Comparison of ENCODE assay signal across 1 cellular context in the genomic region with DNA sequence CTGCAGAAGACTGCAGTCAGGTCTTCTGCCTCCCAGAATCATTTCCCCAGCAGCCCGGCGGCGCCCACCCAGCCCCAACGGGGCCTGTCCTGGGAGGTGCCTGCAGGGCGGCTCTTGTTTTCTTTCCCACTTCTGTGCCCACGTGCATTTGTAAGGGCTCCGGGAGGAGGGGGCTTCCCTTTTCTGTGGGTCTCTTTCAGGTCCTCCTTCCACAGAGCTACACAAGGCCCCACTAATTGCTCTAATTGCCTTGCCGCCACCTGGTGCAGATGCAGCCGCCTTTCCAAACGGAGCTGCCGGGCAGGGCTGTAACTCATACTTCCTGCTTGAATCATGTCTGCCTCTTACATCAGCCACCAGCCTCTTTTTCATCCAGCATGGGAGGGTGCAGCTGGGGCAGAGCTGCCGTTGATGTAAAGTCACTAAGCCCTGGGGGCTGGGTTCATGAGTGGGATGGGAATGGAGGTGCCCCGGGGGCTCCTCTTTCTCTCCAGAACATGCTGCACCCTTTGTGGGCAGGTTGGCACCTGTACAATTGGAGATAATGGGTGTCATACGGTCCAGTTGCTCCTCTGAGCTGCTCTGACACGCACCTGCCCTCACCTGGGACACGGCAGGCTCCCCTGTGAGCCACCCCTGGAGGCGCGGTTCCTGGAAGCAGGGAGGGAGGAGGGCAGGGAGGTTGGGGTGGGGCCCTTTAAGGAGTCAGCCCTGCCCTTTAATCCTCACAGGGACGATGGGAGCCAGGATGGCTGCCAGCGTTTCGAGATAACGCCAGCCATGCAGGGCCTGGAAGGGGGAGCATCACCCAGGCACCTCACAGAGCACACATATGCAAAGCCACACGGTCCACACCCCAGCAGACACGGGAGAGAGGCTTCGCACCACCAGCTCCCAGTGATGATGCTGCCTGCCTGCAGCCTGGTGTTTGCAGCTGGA.
TF ChIP-seq lines count a peak whose summit lies in the region.

No MANE protein-coding gene starts in this region.

TF ChIP-seq in HepG2, 621 proteins besides CTCF, POLR2A, EP300 and RAD21 (continued from another document and continues in another):
- TF ChIP-seq, protein P1, sequence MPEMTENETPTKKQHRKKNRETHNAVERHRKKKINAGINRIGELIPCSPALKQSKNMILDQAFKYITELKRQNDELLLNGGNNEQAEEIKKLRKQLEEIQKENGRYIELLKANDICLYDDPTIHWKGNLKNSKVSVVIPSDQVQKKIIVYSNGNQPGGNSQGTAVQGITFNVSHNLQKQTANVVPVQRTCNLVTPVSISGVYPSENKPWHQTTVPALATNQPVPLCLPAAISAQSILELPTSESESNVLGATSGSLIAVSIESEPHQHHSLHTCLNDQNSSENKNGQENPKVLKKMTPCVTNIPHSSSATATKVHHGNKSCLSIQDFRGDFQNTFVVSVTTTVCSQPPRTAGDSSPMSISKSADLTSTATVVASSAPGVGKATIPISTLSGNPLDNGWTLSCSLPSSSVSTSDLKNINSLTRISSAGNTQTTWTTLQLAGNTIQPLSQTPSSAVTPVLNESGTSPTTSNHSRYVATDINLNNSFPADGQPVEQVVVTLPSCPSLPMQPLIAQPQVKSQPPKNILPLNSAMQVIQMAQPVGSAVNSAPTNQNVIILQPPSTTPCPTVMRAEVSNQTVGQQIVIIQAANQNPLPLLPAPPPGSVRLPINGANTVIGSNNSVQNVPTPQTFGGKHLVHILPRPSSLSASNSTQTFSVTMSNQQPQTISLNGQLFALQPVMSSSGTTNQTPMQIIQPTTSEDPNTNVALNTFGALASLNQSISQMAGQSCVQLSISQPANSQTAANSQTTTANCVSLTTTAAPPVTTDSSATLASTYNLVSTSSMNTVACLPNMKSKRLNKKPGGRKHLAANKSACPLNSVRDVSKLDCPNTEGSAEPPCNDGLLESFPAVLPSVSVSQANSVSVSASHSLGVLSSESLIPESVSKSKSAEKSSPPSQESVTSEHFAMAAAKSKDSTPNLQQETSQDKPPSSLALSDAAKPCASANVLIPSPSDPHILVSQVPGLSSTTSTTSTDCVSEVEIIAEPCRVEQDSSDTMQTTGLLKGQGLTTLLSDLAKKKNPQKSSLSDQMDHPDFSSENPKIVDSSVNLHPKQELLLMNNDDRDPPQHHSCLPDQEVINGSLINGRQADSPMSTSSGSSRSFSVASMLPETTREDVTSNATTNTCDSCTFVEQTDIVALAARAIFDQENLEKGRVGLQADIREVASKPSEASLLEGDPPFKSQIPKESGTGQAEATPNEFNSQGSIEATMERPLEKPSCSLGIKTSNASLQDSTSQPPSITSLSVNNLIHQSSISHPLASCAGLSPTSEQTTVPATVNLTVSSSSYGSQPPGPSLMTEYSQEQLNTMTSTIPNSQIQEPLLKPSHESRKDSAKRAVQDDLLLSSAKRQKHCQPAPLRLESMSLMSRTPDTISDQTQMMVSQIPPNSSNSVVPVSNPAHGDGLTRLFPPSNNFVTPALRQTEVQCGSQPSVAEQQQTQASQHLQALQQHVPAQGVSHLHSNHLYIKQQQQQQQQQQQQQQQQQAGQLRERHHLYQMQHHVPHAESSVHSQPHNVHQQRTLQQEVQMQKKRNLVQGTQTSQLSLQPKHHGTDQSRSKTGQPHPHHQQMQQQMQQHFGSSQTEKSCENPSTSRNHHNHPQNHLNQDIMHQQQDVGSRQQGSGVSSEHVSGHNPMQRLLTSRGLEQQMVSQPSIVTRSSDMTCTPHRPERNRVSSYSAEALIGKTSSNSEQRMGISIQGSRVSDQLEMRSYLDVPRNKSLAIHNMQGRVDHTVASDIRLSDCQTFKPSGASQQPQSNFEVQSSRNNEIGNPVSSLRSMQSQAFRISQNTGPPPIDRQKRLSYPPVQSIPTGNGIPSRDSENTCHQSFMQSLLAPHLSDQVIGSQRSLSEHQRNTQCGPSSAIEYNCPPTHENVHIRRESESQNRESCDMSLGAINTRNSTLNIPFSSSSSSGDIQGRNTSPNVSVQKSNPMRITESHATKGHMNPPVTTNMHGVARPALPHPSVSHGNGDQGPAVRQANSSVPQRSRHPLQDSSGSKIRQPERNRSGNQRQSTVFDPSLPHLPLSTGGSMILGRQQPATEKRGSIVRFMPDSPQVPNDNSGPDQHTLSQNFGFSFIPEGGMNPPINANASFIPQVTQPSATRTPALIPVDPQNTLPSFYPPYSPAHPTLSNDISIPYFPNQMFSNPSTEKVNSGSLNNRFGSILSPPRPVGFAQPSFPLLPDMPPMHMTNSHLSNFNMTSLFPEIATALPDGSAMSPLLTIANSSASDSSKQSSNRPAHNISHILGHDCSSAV (CRISPR knock-in tag; IDR thresholded peaks at IDR 0.05; ENCODE audit: borderline replicate concordance): no peak
- TF ChIP-seq TBX2 (CRISPR knock-in tag; IDR thresholded peaks at IDR 0.05; ENCODE audit: borderline replicate concordance) (peak; percentile 79; the same call in 1 of the 2 replicates), FOSL1 (CRISPR knock-in tag; IDR thresholded peaks at IDR 0.05; ENCODE audit: borderline replicate concordance) (no peak), U2AF2 (IDR thresholded peaks at IDR 0.05; ENCODE audit: low read depth, low read length) (no peak), ZNF138 (CRISPR knock-in tag; IDR thresholded peaks at IDR 0.05; ENCODE audit: low read depth) (no peak), SRSF4 (IDR thresholded peaks at IDR 0.05; ENCODE audit: low read depth, low read length, poor library complexity, severe bottlenecking) (no peak), ZNF589 (CRISPR knock-in tag; conservative IDR thresholded peaks at IDR 0.05) (no peak), ZNF816 (CRISPR knock-in tag; IDR thresholded peaks at IDR 0.05; ENCODE audit: borderline replicate concordance) (no peak; the same call in 1 of the 2 replicates), NCOR1 (IDR thresholded peaks at IDR 0.05; ENCODE audit: borderline replicate concordance, low read length) (no peak), FOXO1 (CRISPR knock-in tag; IDR thresholded peaks at IDR 0.05) (no peak), TSC22D2 (CRISPR knock-in tag; IDR thresholded peaks at IDR 0.05; ENCODE audit: borderline replicate concordance) (no peak), HNRNPL (IDR thresholded peaks at IDR 0.05; ENCODE audit: low read depth, low read length) (0 out of 2 replicates have a peak, but pooled peaks have one; percentile 22), GTF3A (CRISPR knock-in tag; conservative IDR thresholded peaks at IDR 0.05) (no peak), KLF13 (CRISPR knock-in tag; IDR thresholded peaks at IDR 0.05) (no peak), ARHGAP35 (CRISPR knock-in tag; IDR thresholded peaks at IDR 0.05; ENCODE audit: borderline replicate concordance) (no peak), ZNF562 (CRISPR knock-in tag; IDR thresholded peaks at IDR 0.05; ENCODE audit: borderline replicate concordance) (no peak; the same call in 1 of the 2 replicates), ZNF333 (CRISPR knock-in tag; IDR thresholded peaks at IDR 0.05; ENCODE audit: borderline replicate concordance) (no peak), CCAR2 (optimal IDR thresholded peaks at IDR 0.05; ENCODE audit: low read depth, low read length) (no peak), RCOR2 (CRISPR knock-in tag; IDR thresholded peaks at IDR 0.05) (no peak), ATF1 (CRISPR knock-in tag; IDR thresholded peaks at IDR 0.05) (no peak), ZNF383 (CRISPR knock-in tag; IDR thresholded peaks at IDR 0.05; ENCODE audit: borderline replicate concordance) (no peak), MED8 (CRISPR knock-in tag; IDR thresholded peaks at IDR 0.05; ENCODE audit: insufficient replicate concordance) (peak; percentile 17), RBM39 (IDR thresholded peaks at IDR 0.05; ENCODE audit: low read depth, low read length, poor library complexity, severe bottlenecking) (peak; percentile 71), ZNF253 (CRISPR knock-in tag; IDR thresholded peaks at IDR 0.05; ENCODE audit: borderline replicate concordance) (no peak), SIN3A (IDR thresholded peaks at IDR 0.05; ENCODE audit: borderline replicate concordance, low read depth, low read length) (no peak), RXRB (CRISPR knock-in tag; IDR thresholded peaks at IDR 0.05; ENCODE audit: borderline replicate concordance) (no peak)
- TF ChIP-seq, protein P2, sequence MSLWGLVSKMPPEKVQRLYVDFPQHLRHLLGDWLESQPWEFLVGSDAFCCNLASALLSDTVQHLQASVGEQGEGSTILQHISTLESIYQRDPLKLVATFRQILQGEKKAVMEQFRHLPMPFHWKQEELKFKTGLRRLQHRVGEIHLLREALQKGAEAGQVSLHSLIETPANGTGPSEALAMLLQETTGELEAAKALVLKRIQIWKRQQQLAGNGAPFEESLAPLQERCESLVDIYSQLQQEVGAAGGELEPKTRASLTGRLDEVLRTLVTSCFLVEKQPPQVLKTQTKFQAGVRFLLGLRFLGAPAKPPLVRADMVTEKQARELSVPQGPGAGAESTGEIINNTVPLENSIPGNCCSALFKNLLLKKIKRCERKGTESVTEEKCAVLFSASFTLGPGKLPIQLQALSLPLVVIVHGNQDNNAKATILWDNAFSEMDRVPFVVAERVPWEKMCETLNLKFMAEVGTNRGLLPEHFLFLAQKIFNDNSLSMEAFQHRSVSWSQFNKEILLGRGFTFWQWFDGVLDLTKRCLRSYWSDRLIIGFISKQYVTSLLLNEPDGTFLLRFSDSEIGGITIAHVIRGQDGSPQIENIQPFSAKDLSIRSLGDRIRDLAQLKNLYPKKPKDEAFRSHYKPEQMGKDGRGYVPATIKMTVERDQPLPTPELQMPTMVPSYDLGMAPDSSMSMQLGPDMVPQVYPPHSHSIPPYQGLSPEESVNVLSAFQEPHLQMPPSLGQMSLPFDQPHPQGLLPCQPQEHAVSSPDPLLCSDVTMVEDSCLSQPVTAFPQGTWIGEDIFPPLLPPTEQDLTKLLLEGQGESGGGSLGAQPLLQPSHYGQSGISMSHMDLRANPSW (CRISPR knock-in tag; IDR thresholded peaks at IDR 0.05; ENCODE audit: borderline replicate concordance): no peak
- TF ChIP-seq, protein P3, sequence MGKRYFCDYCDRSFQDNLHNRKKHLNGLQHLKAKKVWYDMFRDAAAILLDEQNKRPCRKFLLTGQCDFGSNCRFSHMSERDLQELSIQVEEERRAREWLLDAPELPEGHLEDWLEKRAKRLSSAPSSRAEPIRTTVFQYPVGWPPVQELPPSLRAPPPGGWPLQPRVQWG (CRISPR knock-in tag; IDR thresholded peaks at IDR 0.05; ENCODE audit: borderline replicate concordance, low read depth): no peak
- TF ChIP-seq, protein P4, sequence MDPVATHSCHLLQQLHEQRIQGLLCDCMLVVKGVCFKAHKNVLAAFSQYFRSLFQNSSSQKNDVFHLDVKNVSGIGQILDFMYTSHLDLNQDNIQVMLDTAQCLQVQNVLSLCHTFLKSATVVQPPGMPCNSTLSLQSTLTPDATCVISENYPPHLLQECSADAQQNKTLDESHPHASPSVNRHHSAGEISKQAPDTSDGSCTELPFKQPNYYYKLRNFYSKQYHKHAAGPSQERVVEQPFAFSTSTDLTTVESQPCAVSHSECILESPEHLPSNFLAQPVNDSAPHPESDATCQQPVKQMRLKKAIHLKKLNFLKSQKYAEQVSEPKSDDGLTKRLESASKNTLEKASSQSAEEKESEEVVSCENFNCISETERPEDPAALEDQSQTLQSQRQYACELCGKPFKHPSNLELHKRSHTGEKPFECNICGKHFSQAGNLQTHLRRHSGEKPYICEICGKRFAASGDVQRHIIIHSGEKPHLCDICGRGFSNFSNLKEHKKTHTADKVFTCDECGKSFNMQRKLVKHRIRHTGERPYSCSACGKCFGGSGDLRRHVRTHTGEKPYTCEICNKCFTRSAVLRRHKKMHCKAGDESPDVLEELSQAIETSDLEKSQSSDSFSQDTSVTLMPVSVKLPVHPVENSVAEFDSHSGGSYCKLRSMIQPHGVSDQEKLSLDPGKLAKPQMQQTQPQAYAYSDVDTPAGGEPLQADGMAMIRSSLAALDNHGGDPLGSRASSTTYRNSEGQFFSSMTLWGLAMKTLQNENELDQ (CRISPR knock-in tag; IDR thresholded peaks at IDR 0.05; ENCODE audit: borderline replicate concordance): no peak
- TF ChIP-seq, protein P5, sequence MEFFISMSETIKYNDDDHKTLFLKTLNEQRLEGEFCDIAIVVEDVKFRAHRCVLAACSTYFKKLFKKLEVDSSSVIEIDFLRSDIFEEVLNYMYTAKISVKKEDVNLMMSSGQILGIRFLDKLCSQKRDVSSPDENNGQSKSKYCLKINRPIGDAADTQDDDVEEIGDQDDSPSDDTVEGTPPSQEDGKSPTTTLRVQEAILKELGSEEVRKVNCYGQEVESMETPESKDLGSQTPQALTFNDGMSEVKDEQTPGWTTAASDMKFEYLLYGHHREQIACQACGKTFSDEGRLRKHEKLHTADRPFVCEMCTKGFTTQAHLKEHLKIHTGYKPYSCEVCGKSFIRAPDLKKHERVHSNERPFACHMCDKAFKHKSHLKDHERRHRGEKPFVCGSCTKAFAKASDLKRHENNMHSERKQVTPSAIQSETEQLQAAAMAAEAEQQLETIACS (CRISPR knock-in tag; IDR thresholded peaks at IDR 0.05): no peak
- TF ChIP-seq, protein P6, sequence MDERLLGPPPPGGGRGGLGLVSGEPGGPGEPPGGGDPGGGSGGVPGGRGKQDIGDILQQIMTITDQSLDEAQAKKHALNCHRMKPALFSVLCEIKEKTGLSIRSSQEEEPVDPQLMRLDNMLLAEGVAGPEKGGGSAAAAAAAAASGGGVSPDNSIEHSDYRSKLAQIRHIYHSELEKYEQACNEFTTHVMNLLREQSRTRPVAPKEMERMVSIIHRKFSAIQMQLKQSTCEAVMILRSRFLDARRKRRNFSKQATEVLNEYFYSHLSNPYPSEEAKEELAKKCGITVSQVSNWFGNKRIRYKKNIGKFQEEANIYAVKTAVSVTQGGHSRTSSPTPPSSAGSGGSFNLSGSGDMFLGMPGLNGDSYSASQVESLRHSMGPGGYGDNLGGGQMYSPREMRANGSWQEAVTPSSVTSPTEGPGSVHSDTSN (CRISPR knock-in tag; IDR thresholded peaks at IDR 0.05): no peak
- TF ChIP-seq, protein P7, sequence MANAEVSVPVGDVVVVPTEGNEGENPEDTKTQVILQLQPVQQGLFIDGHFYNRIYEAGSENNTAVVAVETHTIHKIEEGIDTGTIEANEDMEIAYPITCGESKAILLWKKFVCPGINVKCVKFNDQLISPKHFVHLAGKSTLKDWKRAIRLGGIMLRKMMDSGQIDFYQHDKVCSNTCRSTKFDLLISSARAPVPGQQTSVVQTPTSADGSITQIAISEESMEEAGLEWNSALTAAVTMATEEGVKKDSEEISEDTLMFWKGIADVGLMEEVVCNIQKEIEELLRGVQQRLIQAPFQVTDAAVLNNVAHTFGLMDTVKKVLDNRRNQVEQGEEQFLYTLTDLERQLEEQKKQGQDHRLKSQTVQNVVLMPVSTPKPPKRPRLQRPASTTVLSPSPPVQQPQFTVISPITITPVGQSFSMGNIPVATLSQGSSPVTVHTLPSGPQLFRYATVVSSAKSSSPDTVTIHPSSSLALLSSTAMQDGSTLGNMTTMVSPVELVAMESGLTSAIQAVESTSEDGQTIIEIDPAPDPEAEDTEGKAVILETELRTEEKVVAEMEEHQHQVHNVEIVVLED (CRISPR knock-in tag; IDR thresholded peaks at IDR 0.05; ENCODE audit: borderline replicate concordance): no peak
